Comparison of ENCODE assay signal across 10 cellular contexts in genomic region chr5:31771045-31771444, GRCh38.
DNase-seq lines count a peak whose midpoint lies in the region; ATAC-seq lines count a peak whose summit lies in the region.
"Had no signal": no experiment of that assay in that cellular context is flagged by ENCODE, and none has a peak within 500 bp of the region (broad histone marks: within the 10 kb centered on the region; RNA-seq: fewer than 3 reads in every experiment).

No MANE protein-coding gene starts in this region.

- no peaks in the 10 kb centered on the region for H3K9me3 Mint-ChIP-seq in immature natural killer cell

- peaks cover 2 to 3% (median 2%) of the 10 kb centered on the region in 3 donors for H3K27me3 Mint-ChIP-seq in immature natural killer cell (ENCODE audit: low read depth in 3 of 3)

- H3K4me1 Mint-ChIP-seq in immature natural killer cell = peaks cover 20 to 26% of the 10 kb centered on the region in 2 donors

- DNase-seq in immature natural killer cell (no peak), dermis blood vessel endothelial cell (no peak), posterior vena cava (ENCODE audit: low spot score) (no peak), NCI-H82 treated with DMSO at 0.1 percent for 48 hours (lab: John Stamatoyannopoulos, UW; ENCODE audit: unreplicated experiment) (no peak)
- DNase-seq: activated T-cell treated with anti-CD3 and anti-CD28 coated beads, Interleukin-2, amount 50 U/mL, for 1 hour; DMS 273 treated with DMSO at 0.1 percent for 48 hours; T-helper 17 cell had no signal

- peak overlapping the region in 5 of 6 donors; percentile 3 to 65 (median 41) for H3K27ac Mint-ChIP-seq in immature natural killer cell
- H3K27ac Mint-ChIP-seq: T-helper 17 cell had no signal

- H3K36me3 Mint-ChIP-seq in immature natural killer cell = no peaks in the 10 kb centered on the region

- intact Hi-C loops in posterior vena cava (cut with DNase I) = no loop called here

- peak overlapping the region in 1 of 5 donors; percentile 12 for H3K4me3 Mint-ChIP-seq in immature natural killer cell
- H3K4me3 Mint-ChIP-seq: T-helper 17 cell had no signal

- ATAC-seq in GM18909 (IDR thresholded peaks at IDR 0.05; ENCODE audit: poor library complexity, unreplicated experiment) (peak; percentile 90), GM21576 (IDR thresholded peaks at IDR 0.05; ENCODE audit: unreplicated experiment) (peak; percentile 90), HG03108 (IDR thresholded peaks at IDR 0.05; ENCODE audit: unreplicated experiment) (peak; percentile 86)
- ATAC-seq: T-helper 17 cell had no signal
